ENCODE assay signal across 13 cellular contexts in genomic region chr1:157047064-157047410, GRCh38. TPM values are rescaled to one million over a fixed set of nuclear protein-coding genes. Genes with fewer than 3 reads are reported as not detected.
DNase-seq lines count a peak whose midpoint lies in the region; ATAC-seq lines count a peak whose summit lies in the region.
"Had no signal": no experiment of that assay in that cellular context is flagged by ENCODE, and none has a peak within 500 bp of the region (broad histone marks: within the 10 kb centered on the region; RNA-seq: fewer than 3 reads in every experiment).

No MANE protein-coding gene starts in this region.

- DNase-seq in CD8-positive, alpha-beta memory T cell: no peak
- DNase-seq in GM23248 (peak; percentile 12), naive B cell (no peak), SHP77 treated with DMSO at 0.1 percent for 48 hours (lab: John Stamatoyannopoulos, UW) (no peak)
- DNase-seq in activated naive CD8-positive, alpha-beta T cell treated with anti-CD3 and anti-CD28 coated beads, Interleukin-2, amount 10 ng/mL, durations not matched to agents 7 days and 5 days: no peak
- no peak for DNase-seq in central memory CD4-positive, alpha-beta T cell
- DNase-seq: activated CD4-positive, alpha-beta T cell treated with anti-CD3 and anti-CD28 coated beads for 1 hour; activated T-cell treated with anti-CD3 and anti-CD28 coated beads, Interleukin-2, amount 50 U/mL, for 24 hours; NCI-H1436 had no signal

- H3K4me2 ChIP-seq in GM23248 (ENCODE audit: unreplicated experiment): no peak overlapping the region

- peaks cover 9 to 16% (median 13%) of the 10 kb centered on the region in 3 donors for H3K4me1 Mint-ChIP-seq in CD8-positive, alpha-beta memory T cell
- H3K4me1 Mint-ChIP-seq in activated naive CD8-positive, alpha-beta T cell treated with anti-CD3 and anti-CD28 coated beads, Interleukin-2, amount 10 ng/mL, durations not matched to agents 7 days and 5 days: peaks cover 11% of the 10 kb centered on the region
- peaks cover 9 to 15% (median 10%) of the 10 kb centered on the region in 3 donors for H3K4me1 Mint-ChIP-seq in naive B cell

- H3F3A ChIP-seq in GM23248 (ENCODE audit: insufficient read depth): 0 out of 2 replicates have a peak, but pooled peaks cover 15% of the 10 kb centered on the region

- peaks cover 52 to 87% of the 10 kb centered on the region in 2 donors for H3K27me3 Mint-ChIP-seq in CD8-positive, alpha-beta memory T cell
- H3K27me3 Mint-ChIP-seq in activated naive CD8-positive, alpha-beta T cell treated with anti-CD3 and anti-CD28 coated beads, Interleukin-2, amount 10 ng/mL, durations not matched to agents 7 days and 5 days: peaks cover 86% of the 10 kb centered on the region
- peaks cover 72 to 84% (median 74%) of the 10 kb centered on the region in 3 donors for H3K27me3 Mint-ChIP-seq in naive B cell

- no peak overlapping the region for H3K9ac ChIP-seq in GM23248

- H3K27ac ChIP-seq in CD8-positive, alpha-beta memory T cell (ENCODE audit: low read depth, low read length): no peak overlapping the region
- H3K27ac ChIP-seq in GM23248: no peak overlapping the region

- in situ Hi-C loops in GM23248 (cut with MboI): no loop called here

- no peaks in the 10 kb centered on the region for H3K9me3 ChIP-seq in CD8-positive, alpha-beta memory T cell (ENCODE audit: low read length)
- H3K9me3 ChIP-seq in GM23248 (ENCODE audit: low read depth): no peaks in the 10 kb centered on the region

- H3K36me3 ChIP-seq in CD8-positive, alpha-beta memory T cell (ENCODE audit: insufficient read depth, low read length): no peaks in the 10 kb centered on the region
- no peaks in the 10 kb centered on the region for H3K36me3 ChIP-seq in GM23248 (ENCODE audit: low read depth)
- H3K36me3 ChIP-seq: gastroesophageal sphincter had no signal

- POLR2A ChIA-PET in CD8-positive, alpha-beta memory T cell (lab: Charles Lee): no interaction called here
- POLR2A ChIA-PET in activated naive CD8-positive, alpha-beta T cell treated with anti-CD3 and anti-CD28 coated beads, Interleukin-2, amount 10 ng/mL, durations not matched to agents 7 days and 5 days (lab: Charles Lee): no interaction called here

- CTCF ChIA-PET in CD8-positive, alpha-beta memory T cell (lab: Charles Lee): no interaction called here

- peak overlapping the region in 1 of 8 donors; percentile 2 for H3K27ac Mint-ChIP-seq in CD8-positive, alpha-beta memory T cell
- H3K27ac Mint-ChIP-seq in activated naive CD8-positive, alpha-beta T cell treated with anti-CD3 and anti-CD28 coated beads, Interleukin-2, amount 10 ng/mL, durations not matched to agents 7 days and 5 days: no peak overlapping the region
- peak overlapping the region in 1 of 6 donors; percentile 35 for H3K27ac Mint-ChIP-seq in naive B cell

- peaks cover 8 to 13% (median 12%) of the 10 kb centered on the region in 5 donors for H3K9me3 Mint-ChIP-seq in CD8-positive, alpha-beta memory T cell
- H3K9me3 Mint-ChIP-seq in activated naive CD8-positive, alpha-beta T cell treated with anti-CD3 and anti-CD28 coated beads, Interleukin-2, amount 10 ng/mL, durations not matched to agents 7 days and 5 days: peaks cover 4% of the 10 kb centered on the region
- H3K9me3 Mint-ChIP-seq in naive B cell: peaks cover 0 to 17% (median 11%) of the 10 kb centered on the region in 7 donors

- no peak for ATAC-seq in activated naive CD8-positive, alpha-beta T cell treated with anti-CD3 and anti-CD28 coated beads, Interleukin-2, amount 10 ng/mL, durations not matched to agents 7 days and 5 days (ENCODE audit: low read depth)
- no peak for ATAC-seq in naive B cell (ENCODE audit: low read depth in 2 of 2)
- no peak for ATAC-seq in GM19395 (IDR thresholded peaks at IDR 0.05; ENCODE audit: unreplicated experiment)
- ATAC-seq: gastroesophageal sphincter had no signal

- H4K20me1 ChIP-seq in GM23248 (ENCODE audit: insufficient read depth): peaks cover 5% of the 10 kb centered on the region; the same call in 1 of the 2 replicates

- peaks cover 4% of the 10 kb centered on the region for H3K4me1 ChIP-seq in CD8-positive, alpha-beta memory T cell (ENCODE audit: insufficient read depth, low read length)
- H3K4me1 ChIP-seq in GM23248 (ENCODE audit: insufficient read depth): peaks cover 29% of the 10 kb centered on the region

- H3K27me3 ChIP-seq in CD8-positive, alpha-beta memory T cell (ENCODE audit: insufficient read depth, low read length, poor library complexity, severe bottlenecking): peaks cover 24% of the 10 kb centered on the region
- peaks cover 10% of the 10 kb centered on the region; the same call in 1 of the 2 replicates for H3K27me3 ChIP-seq in GM23248 (replicated peaks; ENCODE audit: insufficient read depth)
- H3K27me3 ChIP-seq: gastroesophageal sphincter had no signal

- no peaks in the 10 kb centered on the region for H3K9me2 ChIP-seq in GM23248 (ENCODE audit: insufficient read depth)

- peaks cover 1 to 6% (median 2%) of the 10 kb centered on the region in 3 donors for H3K36me3 Mint-ChIP-seq in CD8-positive, alpha-beta memory T cell
- H3K36me3 Mint-ChIP-seq in activated naive CD8-positive, alpha-beta T cell treated with anti-CD3 and anti-CD28 coated beads, Interleukin-2, amount 10 ng/mL, durations not matched to agents 7 days and 5 days: no peaks in the 10 kb centered on the region
- H3K36me3 Mint-ChIP-seq in naive B cell: peaks cover 0 to 15% of the 10 kb centered on the region in 2 donors

- WGBS in GM23248 (ENCODE audit: low coverage in 1 of 2, low lambda C conversion rate in 2 of 2, missing lambda C conversion rate in 2 of 2), 2 experiments: 54 to 55% methylated on average over 2 of the region's 2 CpGs

- peak overlapping the region; percentile 3 to 67 (median 40) for H3K4me3 Mint-ChIP-seq in CD8-positive, alpha-beta memory T cell
- peak overlapping the region; percentile 93 for H3K4me3 Mint-ChIP-seq in activated naive CD8-positive, alpha-beta T cell treated with anti-CD3 and anti-CD28 coated beads, Interleukin-2, amount 10 ng/mL, durations not matched to agents 7 days and 5 days
- H3K4me3 Mint-ChIP-seq in naive B cell: peak overlapping the region in 7 of 8 donors; percentile 51 to 98 (median 95)

- H3K79me2 ChIP-seq in GM23248 (ENCODE audit: insufficient read depth): peaks cover 30% of the 10 kb centered on the region

- H3K4me3 ChIP-seq in CD8-positive, alpha-beta memory T cell (ENCODE audit: low read length): no peak overlapping the region
- no peak overlapping the region for H3K4me3 ChIP-seq in GM23248

- no peak overlapping the region for H2AFZ ChIP-seq in GM23248

RNA-seq across cellular contexts. Expression of gene ARHGEF11, which starts 1.5 kb away (rescaled TPM):
- total RNA-seq in CD8-positive, alpha-beta memory T cell: 1 to 10 TPM; 2.1 to 3.0 TPM
- 4.0 TPM for polyA plus RNA-seq in CD8-positive, alpha-beta memory T cell
- 23.0 and 26.6 TPM in 2 replicates for total RNA-seq in GM23248 (2014; rRNA removed; shearing (Covaris generic))
- 11.0 and 13.3 TPM in 2 replicates for polyA plus RNA-seq in GM23248 (2016; fragmentation: Nextera tagmentation; extraction: Ambion mirVana)
- 10 to 100 TPM; 14.5 to 20.5 TPM for total RNA-seq in activated naive CD8-positive, alpha-beta T cell treated with anti-CD3 and anti-CD28 coated beads, Interleukin-2, amount 10 ng/mL, durations not matched to agents 7 days and 5 days
- polyA plus RNA-seq in naive B cell (ENCODE audit: low read depth in 6 of 6): 1 to 10 TPM; 2.0 to 5.6 (median 3.0) TPM

RNA-seq across cellular contexts. Expression of gene ETV3L, which starts 52.6 kb away (rescaled TPM):
- total RNA-seq in CD8-positive, alpha-beta memory T cell: not detected
- polyA plus RNA-seq in CD8-positive, alpha-beta memory T cell: not detected
- total RNA-seq in GM23248 (2014; rRNA removed; shearing (Covaris generic)): not detected in 2 replicates
- polyA plus RNA-seq in GM23248 (2016; fragmentation: Nextera tagmentation; extraction: Ambion mirVana) (not detected in 2 replicates), naive B cell (ENCODE audit: low read depth in 6 of 6) (not detected)
- total RNA-seq in activated naive CD8-positive, alpha-beta T cell treated with anti-CD3 and anti-CD28 coated beads, Interleukin-2, amount 10 ng/mL, durations not matched to agents 7 days and 5 days: not detected
- total RNA-seq: gastroesophageal sphincter, kidney epithelial cell had no signal
- polyA plus RNA-seq: neural cell had no signal

Comparison
In these comparisons a context has a peak if more than half of its experiments do, and no peak if none do; other contexts are left out.
1. H3K4me3 Mint-ChIP-seq: peak in every context shown above with its lines; median percentile 95 in naive B cell; 93 in activated naive CD8-positive, alpha-beta T cell treated with anti-CD3 and anti-CD28 coated beads, Interleukin-2, amount 10 ng/mL, durations not matched to agents 7 days and 5 days; 40 in CD8-positive, alpha-beta memory T cell.